In the genomic region with DNA sequence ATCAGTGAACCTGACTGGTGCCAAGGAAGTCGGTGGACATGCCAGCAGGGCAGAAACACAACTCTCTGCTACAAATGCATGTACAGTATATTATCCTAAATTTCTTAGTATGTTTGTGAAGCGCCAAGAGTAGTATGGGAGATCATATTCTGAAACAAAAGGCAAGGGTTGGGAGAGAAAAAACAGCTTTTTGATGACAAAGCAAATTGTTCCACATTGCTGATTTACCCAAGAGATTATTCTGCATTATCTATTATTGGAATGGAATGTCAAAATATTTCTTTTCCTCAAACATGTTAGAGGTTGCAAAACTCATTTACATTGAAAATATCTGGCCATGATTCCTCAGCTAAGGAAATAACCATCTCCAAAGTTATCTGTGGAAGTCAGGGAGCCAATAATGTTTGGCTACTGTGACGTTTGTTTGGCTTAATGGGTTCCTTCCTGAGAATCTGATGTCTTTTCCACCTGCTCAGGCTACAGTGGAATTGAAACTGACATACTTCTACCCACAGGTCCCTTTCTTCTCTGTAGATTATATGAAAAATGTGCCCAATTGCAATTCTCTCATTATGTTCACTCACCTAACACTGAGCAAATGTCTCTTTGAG, we compare ENCODE assay signal across 13 cellular contexts.
"Had no signal": no experiment of that assay in that cellular context is flagged by ENCODE, and none has a peak within 500 bp of the region (broad histone marks: within the 10 kb centered on the region; RNA-seq: fewer than 3 reads in every experiment).

No MANE protein-coding gene starts in this region.

- H3K9me3 ChIP-seq: gastrocnemius medialis, heart right ventricle, sigmoid colon had no signal

- ATAC-seq: gastrocnemius medialis had no signal

- H3K27me3 ChIP-seq: gastrocnemius medialis, sigmoid colon had no signal

- H3K4me1 ChIP-seq: sigmoid colon had no signal

- H3K36me3 ChIP-seq: gastrocnemius medialis, heart right ventricle, sigmoid colon had no signal

- H3K4me3 ChIP-seq: gastrocnemius medialis, heart right ventricle, sigmoid colon, skin epidermis had no signal

- H3K27ac ChIP-seq: gastrocnemius medialis, sigmoid colon, skin epidermis had no signal

- DNase-seq: erythroblast; gastrocnemius medialis; heart right ventricle; hypothalamus; kidney glomerular epithelial cell; mesendoderm; naive B cell; nephron progenitor cell; posterior cingulate gyrus; sigmoid colon; stimulated activated CD4-positive, alpha-beta T cell treated with anti-CD3 and anti-CD28 coated beads, Interleukin-2, amount 100 ng/mL, for 24 hours; stimulated activated naive CD4-positive, alpha-beta T cell treated with Interleukin-2 at 50 U/mL for 16 hours had no signal
